In genomic region chr15:76335851-76336253, GRCh38 we compare ENCODE assay signal across 8 cellular contexts. TPM values are rescaled to one million over a fixed set of nuclear protein-coding genes. Genes with fewer than 3 reads are reported as not detected.
DNase-seq lines count a peak whose midpoint lies in the region; ATAC-seq and TF ChIP-seq lines count a peak whose summit lies in the region.

No MANE protein-coding gene starts in this region.

- H3K27ac ChIP-seq in sigmoid colon = peak overlapping the region; percentile 50 to 75 (median 59)

- no peaks in the 10 kb centered on the region for H3K36me3 ChIP-seq in sigmoid colon

- H3K4me3 Mint-ChIP-seq in effector memory CD8-positive, alpha-beta T cell = peak overlapping the region; percentile 81 to 83

- H3K36me3 Mint-ChIP-seq in effector memory CD8-positive, alpha-beta T cell (ENCODE audit: insufficient read depth) = peaks cover 29% of the 10 kb centered on the region

- WGBS in sigmoid colon, 2 donors = 6 to 9% methylated on average over 11 of the region's 11 CpGs

- TF ChIP-seq POLR2A in sigmoid colon (IDR thresholded peaks at IDR 0.05) = no peak

- H3K9me3 ChIP-seq in sigmoid colon = no peaks in the 10 kb centered on the region

- TF ChIP-seq EP300 in sigmoid colon (IDR thresholded peaks at IDR 0.05) = no peak

- peak overlapping the region in 1 of 2 donors; percentile 10 for H3K27ac Mint-ChIP-seq in effector memory CD8-positive, alpha-beta T cell

- TF ChIP-seq CTCF in sigmoid colon (IDR thresholded peaks at IDR 0.05) = no peak

- DNase-seq in NCI-H748 (lab: John Stamatoyannopoulos, UW; ENCODE audit: unreplicated experiment) (peak; percentile 16), NCI-H748 treated with DMSO at 0.1 percent for 48 hours (lab: John Stamatoyannopoulos, UW) (no peak), NCI-H526 treated with DMSO at 0.1 percent for 48 hours (lab: John Stamatoyannopoulos, UW) (peak; percentile 72), sigmoid colon (no peak), NCI-H2107 treated with DMSO at 0.1 percent for 48 hours (lab: John Stamatoyannopoulos, UW; ENCODE audit: unreplicated experiment) (no peak), cortex of kidney (lab: John Stamatoyannopoulos, UW) (no peak)
- no peak for DNase-seq in effector memory CD8-positive, alpha-beta T cell

- H3K4me1 Mint-ChIP-seq in effector memory CD8-positive, alpha-beta T cell (ENCODE audit: low read depth in 2 of 2) = peaks cover 44 to 48% of the 10 kb centered on the region in 2 donors

- no peaks in the 10 kb centered on the region for H3K9me3 Mint-ChIP-seq in effector memory CD8-positive, alpha-beta T cell

- H3K27me3 Mint-ChIP-seq in effector memory CD8-positive, alpha-beta T cell = peaks cover 72 to 90% of the 10 kb centered on the region in 2 donors

- H3K27me3 ChIP-seq in sigmoid colon = peaks cover 45 to 78% (median 70%) of the 10 kb centered on the region in 3 donors

- ATAC-seq in effector memory CD8-positive, alpha-beta T cell (replicated peaks) = no peak
- no peak for ATAC-seq in GM19397 (IDR thresholded peaks at IDR 0.05; ENCODE audit: unreplicated experiment)

- peak overlapping the region in 3 of 4 donors; percentile 39 to 50 (median 45) for H3K4me3 ChIP-seq in sigmoid colon

- H3K4me1 ChIP-seq in sigmoid colon = peaks cover 0 to 48% (median 37%) of the 10 kb centered on the region in 4 donors

- intact Hi-C loops in sigmoid colon (cut with DNase I) = loop anchor here (1.0 kb wide), 1 partner anchor 25 kb away; the partner anchor contains the start of gene ETFA

RNA-seq across cellular contexts. Expression of gene ISL2, which starts 0.7 kb away (rescaled TPM):
- 1 to 10 TPM; 2.2 to 6.4 (median 2.8) TPM for total RNA-seq in sigmoid colon
- 1 to 10 TPM in 1 of 3 donors, under 1 TPM in 1, not detected in 1; 0.52 to 2.4 TPM for polyA plus RNA-seq in sigmoid colon

RNA-seq across cellular contexts. Expression of gene ETFA, which starts 24.6 kb away (rescaled TPM):
- total RNA-seq in sigmoid colon = 100 to 1,000 TPM in 1 of 4 donors, 10 to 100 TPM in 3; 58.4 to 102 (median 82.0) TPM
- 100 to 1,000 TPM; 191 to 476 (median 258) TPM for polyA plus RNA-seq in sigmoid colon

Comparison
In these comparisons a context has a peak if more than half of its experiments do, and no peak if none do; other contexts are left out.
1. DNase-seq: peak in NCI-H748 (single experiment) and NCI-H526 treated with DMSO at 0.1 percent for 48 hours (single experiment); none in NCI-H748 treated with DMSO at 0.1 percent for 48 hours (single experiment), effector memory CD8-positive, alpha-beta T cell (0 of 3), sigmoid colon (single experiment), NCI-H2107 treated with DMSO at 0.1 percent for 48 hours (single experiment) and cortex of kidney (single experiment).